ENCODE assay signal across 10 cellular contexts in genomic region chrX:110180928-110181310, GRCh38.
DNase-seq lines count a peak whose midpoint lies in the region; ATAC-seq and TF ChIP-seq lines count a peak whose summit lies in the region.
"Had no signal": no experiment of that assay in that cellular context is flagged by ENCODE, and none has a peak within 500 bp of the region (broad histone marks: within the 10 kb centered on the region; RNA-seq: fewer than 3 reads in every experiment).

No MANE protein-coding gene starts in this region.

- peaks cover 2% of the 10 kb centered on the region for H3K79me2 ChIP-seq in ACC112 (ENCODE audit: control insufficient read depth, insufficient read depth, low read length, unreplicated experiment)

- no peak overlapping the region for H2AFZ ChIP-seq in ACC112 (ENCODE audit: low read length, unreplicated experiment)

- peak overlapping the region; percentile 91 for H3K27ac Mint-ChIP-seq in chondrocyte (ENCODE audit: unreplicated experiment)

- H3K4me1 Mint-ChIP-seq in chondrocyte (ENCODE audit: low read depth) = peaks cover 32% of the 10 kb centered on the region
- H3K4me1 Mint-ChIP-seq in activated T-cell treated with anti-CD3 and anti-CD28 coated beads, Interleukin-2, amount 50 U/mL, for 4 hours (ENCODE audit: low read depth) = peaks cover 6% of the 10 kb centered on the region

- H3K4me3 Mint-ChIP-seq in chondrocyte (ENCODE audit: unreplicated experiment) = no peak overlapping the region
- no peak overlapping the region for H3K4me3 Mint-ChIP-seq in activated T-cell treated with anti-CD3 and anti-CD28 coated beads, Interleukin-2, amount 50 U/mL, for 4 hours

- H3K36me3 ChIP-seq in ACC112 (ENCODE audit: insufficient read depth, low read length) = no peaks in the 10 kb centered on the region
- H3K36me3 ChIP-seq: SJCRH30 had no signal

- H3K36me3 Mint-ChIP-seq in chondrocyte (ENCODE audit: low read depth) = no peaks in the 10 kb centered on the region
- peaks cover 11% of the 10 kb centered on the region for H3K36me3 Mint-ChIP-seq in activated T-cell treated with anti-CD3 and anti-CD28 coated beads, Interleukin-2, amount 50 U/mL, for 4 hours (ENCODE audit: insufficient read depth)

- no peak for DNase-seq in chondrocyte (ENCODE audit: low spot score)
- no peak for DNase-seq in activated T-cell treated with anti-CD3 and anti-CD28 coated beads, Interleukin-2, amount 50 U/mL, for 4 hours
- DNase-seq in NAMALWA (ENCODE audit: low spot score) = no peak
- DNase-seq in NCI-H526 (lab: John Stamatoyannopoulos, UW) = no peak
- no peak for DNase-seq in NCI-H1930 (lab: John Stamatoyannopoulos, UW)
- DNase-seq: SJCRH30 had no signal

- H3K9me3 Mint-ChIP-seq in chondrocyte (ENCODE audit: low read depth) = peaks cover 2% of the 10 kb centered on the region
- H3K9me3 Mint-ChIP-seq in activated T-cell treated with anti-CD3 and anti-CD28 coated beads, Interleukin-2, amount 50 U/mL, for 4 hours = peaks cover 5% of the 10 kb centered on the region

- no peak for TF ChIP-seq CTCF in chondrocyte (IDR thresholded peaks at IDR 0.05)

- peaks cover 44% of the 10 kb centered on the region for H3K4me1 ChIP-seq in ACC112 (ENCODE audit: control insufficient read depth, insufficient read depth, low read length, unreplicated experiment)
- H3K4me1 ChIP-seq: SJCRH30 had no signal

- H3K27ac ChIP-seq in ACC112 (ENCODE audit: low read depth, low read length) = peak overlapping the region; percentile 91
- H3K27ac ChIP-seq: HL-60, SJCRH30 had no signal

- 0 out of 2 replicates have a peak overlapping the region, but pooled peaks have one; percentile 47 for H3K4me3 ChIP-seq in ACC112 (ENCODE audit: low read depth, low read length)
- H3K4me3 ChIP-seq: SJCRH30 had no signal

- ATAC-seq in GM19455 (IDR thresholded peaks at IDR 0.05; ENCODE audit: unreplicated experiment) (peak; percentile 80), HG03139 (IDR thresholded peaks at IDR 0.05; ENCODE audit: unreplicated experiment) (peak; percentile 80)
- no peak for ATAC-seq in activated T-cell treated with anti-CD3 and anti-CD28 coated beads, Interleukin-2, amount 50 U/mL, for 4 hours

- H3K27me3 Mint-ChIP-seq in chondrocyte (ENCODE audit: low read depth) = no peaks in the 10 kb centered on the region
- no peaks in the 10 kb centered on the region for H3K27me3 Mint-ChIP-seq in activated T-cell treated with anti-CD3 and anti-CD28 coated beads, Interleukin-2, amount 50 U/mL, for 4 hours (ENCODE audit: low read depth)

- no peaks in the 10 kb centered on the region for H3K27me3 ChIP-seq in ACC112 (ENCODE audit: insufficient read depth, low read length)
- H3K27me3 ChIP-seq: SJCRH30 had no signal

Comparison
In these comparisons a context has a peak if more than half of its experiments do, and no peak if none do; other contexts are left out.
1. ATAC-seq: peak in GM19455 (single experiment) and HG03139 (single experiment); none in activated T-cell treated with anti-CD3 and anti-CD28 coated beads, Interleukin-2, amount 50 U/mL, for 4 hours (0 of 2).